ENCODE assay signal across 16 cellular contexts in genomic region chr4:55378617-55379467, GRCh38. TPM values are rescaled to one million over a fixed set of nuclear protein-coding genes. Genes with fewer than 3 reads are reported as not detected.
DNase-seq lines count a peak whose midpoint lies in the region; ATAC-seq and TF ChIP-seq lines count a peak whose summit lies in the region.
"Had no signal": no experiment of that assay in that cellular context is flagged by ENCODE, and none has a peak within 500 bp of the region (broad histone marks: within the 10 kb centered on the region; RNA-seq: fewer than 3 reads in every experiment).

No MANE protein-coding gene starts in this region.

- intact Hi-C loops in Panc1 (cut with micrococcal nuclease; ENCODE audit: unreplicated experiment) (no loop called here), colonic mucosa (cut with DNase I) (no loop called here), sigmoid colon (cut with DNase I) (no loop called here)

- no peak for TF ChIP-seq POLR2A in sigmoid colon (IDR thresholded peaks at IDR 0.05)

- H3K9ac ChIP-seq in colonic mucosa (ENCODE audit: low read depth in 2 of 2, low read length in 2 of 2) = no peak overlapping the region

- WGBS in sigmoid colon, 2 donors = 26 to 73% methylated on average over 13 of the region's 13 CpGs

- DNase-seq in EH (ENCODE audit: low read depth) = peak; percentile 81
- no peak for DNase-seq in Panc1 (ENCODE audit: low read depth, low spot score)
- DNase-seq in colonic mucosa = peak; percentile 50
- DNase-seq in mucosa of gallbladder (ENCODE audit: low spot score) = peak; percentile 83
- DNase-seq in NCI-H1930 (lab: John Stamatoyannopoulos, UW) = no peak
- no peak for DNase-seq in sigmoid colon
- no peak for DNase-seq in C1 segment of cervical spinal cord (lab: John Stamatoyannopoulos, UW)
- DNase-seq: activated CD4-positive, alpha-beta T cell treated with anti-CD3 and anti-CD28 coated beads, Interleukin-2, amount 10 ng/mL, durations not matched to agents 24 days and 14 days; activated T-cell treated with anti-CD3 and anti-CD28 coated beads, Interleukin-2, amount 50 U/mL, for 24 hours; DMS79; midbrain; NCI-H1417 treated with DMSO at 0.1 percent for 48 hours; T-helper 2 cell had no signal

- CTCF ChIA-PET in Panc1 (lab: Charles Lee) = no interaction called here

- in situ Hi-C loops in Panc1 (cut with HindIII; ENCODE audit: low pct_unique_long_range_greater_than_20kb, low sequenced_read_pairs) = no loop called here

- H3K36me3 ChIP-seq in Panc1 (ENCODE audit: control insufficient read depth, insufficient read depth, low read length) (no peaks in the 10 kb centered on the region), colonic mucosa (no peaks in the 10 kb centered on the region), sigmoid colon (no peaks in the 10 kb centered on the region)

- H3K4me1 ChIP-seq in Panc1 (ENCODE audit: control insufficient read depth, insufficient read depth, low read length) (peaks cover 12% of the 10 kb centered on the region), colonic mucosa (no peaks in the 10 kb centered on the region), sigmoid colon (no peaks in the 10 kb centered on the region)

- peak overlapping the region; percentile 26; the same call in 1 of the 2 replicates for H3K27ac ChIP-seq in Panc1 (ENCODE audit: low read length)
- H3K27ac ChIP-seq in colonic mucosa = no peak overlapping the region
- H3K27ac ChIP-seq in sigmoid colon = no peak overlapping the region
- H3K27ac ChIP-seq: coronary artery had no signal

- peak overlapping the region in 1 of 2 experiments; percentile 14; a peak in 1 of 4 replicates for H3K4me3 ChIP-seq in Panc1 (ENCODE audit: low read depth in 2 of 2, low read length in 2 of 2)
- H3K4me3 ChIP-seq in colonic mucosa = no peak overlapping the region
- H3K4me3 ChIP-seq in sigmoid colon = no peak overlapping the region
- H3K4me3 ChIP-seq: coronary artery had no signal

- H3K9me3 ChIP-seq in Panc1 (ENCODE audit: control insufficient read depth, insufficient read depth, low read depth, low read length) (no peaks in the 10 kb centered on the region), colonic mucosa (no peaks in the 10 kb centered on the region), sigmoid colon (no peaks in the 10 kb centered on the region)

- TF ChIP-seq EP300 in sigmoid colon (IDR thresholded peaks at IDR 0.05) = no peak

- BruUV-seq in Panc1 (replicated peaks; lab: Mats Ljungman, UMichigan) = no TSS peak

- TF ChIP-seq CTCF in Panc1 (IDR thresholded peaks at IDR 0.05) = no peak
- TF ChIP-seq CTCF in colonic mucosa (IDR thresholded peaks at IDR 0.05) = no peak
- no peak for TF ChIP-seq CTCF in sigmoid colon (IDR thresholded peaks at IDR 0.05)

- no peaks in the 10 kb centered on the region for H3K27me3 ChIP-seq in Panc1 (ENCODE audit: control insufficient read depth, insufficient read depth, low read length)
- no peaks in the 10 kb centered on the region for H3K27me3 ChIP-seq in colonic mucosa
- H3K27me3 ChIP-seq in sigmoid colon = no peaks in the 10 kb centered on the region

- POLR2A ChIA-PET in Panc1 (lab: Charles Lee) = no interaction called here

- peak; percentile 81 for ATAC-seq in Panc1
- ATAC-seq in GM18868 (IDR thresholded peaks at IDR 0.05; ENCODE audit: unreplicated experiment) = no peak
- ATAC-seq: HepG2 had no signal

RNA-seq across cellular contexts. Expression of gene TMEM165, which starts 16.9 kb away (rescaled TPM):
- total RNA-seq in Panc1 (2021; ENCODE audit: unreplicated experiment) = 54.6 TPM
- 55.3 TPM for polyA plus RNA-seq in Panc1 (2012; ENCODE audit: insufficient read length)
- 10 to 100 TPM; 70.0 to 80.0 TPM for total RNA-seq in colonic mucosa
- total RNA-seq in mucosa of gallbladder = 98.8 TPM
- total RNA-seq in sigmoid colon = 100 to 1,000 TPM; 144 to 219 (median 165) TPM
- polyA plus RNA-seq in sigmoid colon = 10 to 100 TPM; 12.9 to 46.5 (median 18.6) TPM

RNA-seq across cellular contexts. Expression of gene SRD5A3, which starts 32.8 kb away (rescaled TPM):
- total RNA-seq in Panc1 (2021; ENCODE audit: unreplicated experiment) = 17.0 TPM
- polyA plus RNA-seq in Panc1 (2012; ENCODE audit: insufficient read length) = 13.3 TPM
- 10 to 100 TPM; 18.8 to 22.2 TPM for total RNA-seq in colonic mucosa
- total RNA-seq in mucosa of gallbladder = 22.9 TPM
- 1 to 10 TPM; 2.2 to 5.4 (median 3.3) TPM for total RNA-seq in sigmoid colon
- 1 to 10 TPM; 4.4 to 9.3 (median 4.8) TPM for polyA plus RNA-seq in sigmoid colon

Comparison
In these comparisons a context has a peak if more than half of its experiments do, and no peak if none do; other contexts are left out.
1. DNase-seq: peak in EH (single experiment), colonic mucosa (single experiment) and mucosa of gallbladder (single experiment); none in Panc1 (single experiment), NCI-H1930 (0 of 2), sigmoid colon (single experiment) and C1 segment of cervical spinal cord (0 of 14).